1 cellular context compared by ENCODE assay signal in genomic region chr19:14432817-14433453, GRCh38.
TF ChIP-seq lines count a peak whose summit lies in the region.

PKN1 (plus strand) TSS chr19:14433306; CDS start chr19:14433522, 216 bp downstream.

TF ChIP-seq in HepG2, 621 proteins besides CTCF, POLR2A, EP300 and RAD21 (continued from another document):
- TF ChIP-seq HNRNPUL1 (IDR thresholded peaks at IDR 0.05; ENCODE audit: low read depth, low read length) = no peak
- TF ChIP-seq ZC3H13 (CRISPR knock-in tag; IDR thresholded peaks at IDR 0.05) = no peak
- TF ChIP-seq ZNF362 (CRISPR knock-in tag; IDR thresholded peaks at IDR 0.05; ENCODE audit: borderline replicate concordance) = no peak
- no peak for TF ChIP-seq NKX3-1 (CRISPR knock-in tag; IDR thresholded peaks at IDR 0.05)
- TF ChIP-seq ZBTB7B (CRISPR knock-in tag; IDR thresholded peaks at IDR 0.05) = 0 out of 2 replicates have a peak, but pooled peaks have one; percentile 27
- no peak for TF ChIP-seq ETS1 (CRISPR knock-in tag; IDR thresholded peaks at IDR 0.05)
- no peak for TF ChIP-seq SMARCC2 (IDR thresholded peaks at IDR 0.05)
- TF ChIP-seq MLLT10 (CRISPR knock-in tag; IDR thresholded peaks at IDR 0.05) = no peak
- TF ChIP-seq SAFB2 (CRISPR knock-in tag; IDR thresholded peaks at IDR 0.05; ENCODE audit: borderline replicate concordance, low read depth) = no peak
- no peak for TF ChIP-seq ELF1 (CRISPR knock-in tag; IDR thresholded peaks at IDR 0.05)
- TF ChIP-seq GPN1 (CRISPR knock-in tag; IDR thresholded peaks at IDR 0.05; ENCODE audit: borderline replicate concordance) = no peak
- TF ChIP-seq RBFOX2 (IDR thresholded peaks at IDR 0.05; ENCODE audit: low read depth, low read length) = peak; percentile 34; the same call in 1 of the 2 replicates
- TF ChIP-seq ZNF510 (CRISPR knock-in tag; IDR thresholded peaks at IDR 0.05; ENCODE audit: low read depth) = no peak
- no peak for TF ChIP-seq ZFP36 (IDR thresholded peaks at IDR 0.05; ENCODE audit: borderline replicate concordance, low read depth, low read length, partially characterized antibody)
- TF ChIP-seq THAP11 (CRISPR knock-in tag; IDR thresholded peaks at IDR 0.05) = no peak
- TF ChIP-seq NONO (IDR thresholded peaks at IDR 0.05) = no peak
- TF ChIP-seq NONO (CRISPR knock-in tag; conservative IDR thresholded peaks at IDR 0.05) = 0 out of 2 replicates have a peak, but pooled peaks have one; percentile 17
- peak; percentile 14; the same call in 1 of the 2 replicates for TF ChIP-seq IKZF5 (CRISPR knock-in tag; IDR thresholded peaks at IDR 0.05)
- TF ChIP-seq ZNF263 (CRISPR knock-in tag; IDR thresholded peaks at IDR 0.05) = no peak
- TF ChIP-seq CBFB (CRISPR knock-in tag; IDR thresholded peaks at IDR 0.05) = no peak
- no peak for TF ChIP-seq SCMH1 (CRISPR knock-in tag; IDR thresholded peaks at IDR 0.05; ENCODE audit: borderline replicate concordance)
- TF ChIP-seq TAF1 (CRISPR knock-in tag; IDR thresholded peaks at IDR 0.05) = no peak
- TF ChIP-seq HIVEP1 (CRISPR knock-in tag; IDR thresholded peaks at IDR 0.05) = no peak
- TF ChIP-seq RBM22 (optimal IDR thresholded peaks at IDR 0.05; ENCODE audit: low read length) = no peak
- peak; percentile 72 for TF ChIP-seq ZNF777 (CRISPR knock-in tag; IDR thresholded peaks at IDR 0.05)
- no peak for TF ChIP-seq ATF7-NPFF (CRISPR knock-in tag; IDR thresholded peaks at IDR 0.05; ENCODE audit: low read depth)
- no peak for TF ChIP-seq SP140L (CRISPR knock-in tag; IDR thresholded peaks at IDR 0.05; ENCODE audit: borderline replicate concordance)
- TF ChIP-seq MBD4 (IDR thresholded peaks at IDR 0.05; ENCODE audit: borderline replicate concordance, low read length) = no peak
- no peak for TF ChIP-seq ZNF841 (CRISPR knock-in tag; IDR thresholded peaks at IDR 0.05; ENCODE audit: borderline replicate concordance)
- no peak for TF ChIP-seq ARID4A (CRISPR knock-in tag; IDR thresholded peaks at IDR 0.05; ENCODE audit: borderline replicate concordance)
- TF ChIP-seq TCF7L2 (IDR thresholded peaks at IDR 0.05; ENCODE audit: low read depth, low read length) = no peak
- 0 out of 2 replicates have a peak, but pooled peaks have one; percentile 23 for TF ChIP-seq USF2 (IDR thresholded peaks at IDR 0.05; ENCODE audit: low read depth, low read length)
- TF ChIP-seq USF2 (CRISPR knock-in tag; IDR thresholded peaks at IDR 0.05; ENCODE audit: borderline replicate concordance) = no peak
- no peak for TF ChIP-seq CCAR2 (optimal IDR thresholded peaks at IDR 0.05; ENCODE audit: low read depth, low read length)
- TF ChIP-seq GTF3A (CRISPR knock-in tag; conservative IDR thresholded peaks at IDR 0.05) = no peak
- no peak for TF ChIP-seq RXRA (CRISPR knock-in tag; IDR thresholded peaks at IDR 0.05)
- no peak for TF ChIP-seq THAP9 (CRISPR knock-in tag; IDR thresholded peaks at IDR 0.05; ENCODE audit: borderline replicate concordance)
- TF ChIP-seq RELA (CRISPR knock-in tag; IDR thresholded peaks at IDR 0.05) = no peak
- TF ChIP-seq TAF15 (IDR thresholded peaks at IDR 0.05; ENCODE audit: low read depth, low read length, poor library complexity, severe bottlenecking) = no peak
- TF ChIP-seq JARID2 (CRISPR knock-in tag; IDR thresholded peaks at IDR 0.05; ENCODE audit: insufficient replicate concordance) = no peak
- no peak for TF ChIP-seq ZNF569 (CRISPR knock-in tag; IDR thresholded peaks at IDR 0.05; ENCODE audit: borderline replicate concordance)
- TF ChIP-seq ZNF33B (CRISPR knock-in tag; IDR thresholded peaks at IDR 0.05) = no peak
- TF ChIP-seq ZMYM4 (CRISPR knock-in tag; IDR thresholded peaks at IDR 0.05) = no peak
- no peak for TF ChIP-seq NRL (CRISPR knock-in tag; IDR thresholded peaks at IDR 0.05; ENCODE audit: borderline replicate concordance)
- TF ChIP-seq PAX8 (CRISPR knock-in tag; IDR thresholded peaks at IDR 0.05; ENCODE audit: borderline replicate concordance) = no peak
- peak; percentile 79 for TF ChIP-seq ZFY (CRISPR knock-in tag; IDR thresholded peaks at IDR 0.05)
- no peak for TF ChIP-seq GATA4 (IDR thresholded peaks at IDR 0.05; ENCODE audit: borderline replicate concordance, low read depth)
- peak; percentile 35; the same call in 1 of the 2 replicates for TF ChIP-seq YEATS4 (CRISPR knock-in tag; IDR thresholded peaks at IDR 0.05; ENCODE audit: borderline replicate concordance)
- 0 out of 2 replicates have a peak, but pooled peaks have one; percentile 13 for TF ChIP-seq ZNF331 (CRISPR knock-in tag; IDR thresholded peaks at IDR 0.05)
- TF ChIP-seq ZNF543 (CRISPR knock-in tag; IDR thresholded peaks at IDR 0.05) = no peak
